Comparison of ENCODE assay signal across 21 cellular contexts in genomic region chr1:94183197-94183815, GRCh38. TPM values are rescaled to one million over a fixed set of nuclear protein-coding genes. Genes with fewer than 3 reads are reported as not detected.
DNase-seq lines count a peak whose midpoint lies in the region; ATAC-seq, FAIRE-seq and TF ChIP-seq lines count a peak whose summit lies in the region.
"Had no signal": no experiment of that assay in that cellular context is flagged by ENCODE, and none has a peak within 500 bp of the region (broad histone marks: within the 10 kb centered on the region; RNA-seq: fewer than 3 reads in every experiment).

No MANE protein-coding gene starts in this region.

- TF ChIP-seq CTCF in colonic mucosa (IDR thresholded peaks at IDR 0.05), result no peak

- intact Hi-C loops in Right ventricle myocardium inferior (cut with DNase I), result no loop called here
- intact Hi-C loops in cardiac septum (cut with DNase I), result loop anchor here (5.0 kb wide), 1 partner anchor 54 kb away; the partner anchor contains the start of gene ARHGAP29
- intact Hi-C loops in Right ventricle myocardium superior (cut with DNase I), result loop anchor here (10.0 kb wide), 1 partner anchor 119 kb away; no protein-coding TSS in a partner anchor
- intact Hi-C loops in colonic mucosa (cut with DNase I), result no loop called here

- no peak overlapping the region for H3K9ac ChIP-seq in colonic mucosa (ENCODE audit: low read depth in 2 of 2, low read length in 2 of 2)
- H3K9ac ChIP-seq: GM23248 had no signal

- no peaks in the 10 kb centered on the region for H3K27me3 ChIP-seq in colonic mucosa

- H3K36me3 ChIP-seq in colonic mucosa, result no peaks in the 10 kb centered on the region

- no peak overlapping the region for H3K4me3 ChIP-seq in colonic mucosa
- H3K4me3 ChIP-seq: A549, GM12878, GM23248, SK-N-MC had no signal

- H3K9me3 ChIP-seq in colonic mucosa, result no peaks in the 10 kb centered on the region
- H3K9me3 ChIP-seq: A549, Caco-2 had no signal

- no peak overlapping the region for H3K27ac ChIP-seq in colonic mucosa
- H3K27ac ChIP-seq: A549, GM23248, SK-N-MC had no signal

- DNase-seq in Right ventricle myocardium inferior (ENCODE audit: missing footprints) (no peak), cardiac septum (ENCODE audit: low spot score) (no peak), Right ventricle myocardium superior (no peak), colonic mucosa (no peak)
- no peak for DNase-seq in activated CD4-positive, alpha-beta T cell treated with anti-CD3 and anti-CD28 coated beads, Interleukin-2, amount 50 U/mL, for 4 hours
- DNase-seq: Caco-2; CD4-positive, alpha-beta T cell; DMS153; GM23248; HCEC 1CT; NCI-H1105; NCI-H2081 treated with DMSO at 0.1 percent for 48 hours; NCI-H2227 treated with DMSO at 0.1 percent for 48 hours; NCI-H510A treated with DMSO at 0.1 percent for 48 hours; NCI-H774 had no signal

- FAIRE-seq in islet of Langerhans (lab: Jason Lieb, UNC), result peak; percentile 41
- FAIRE-seq: A549, GM12878, GM19239 had no signal

- peak; percentile 66 for ATAC-seq in Right ventricle myocardium inferior
- peak; percentile 77 for ATAC-seq in Right ventricle myocardium superior (ENCODE audit: poor library complexity)
- no peak for ATAC-seq in HG02885 (IDR thresholded peaks at IDR 0.05; ENCODE audit: poor library complexity, unreplicated experiment)
- ATAC-seq: A549, GM12878 had no signal

- H3K4me1 ChIP-seq in colonic mucosa, result no peaks in the 10 kb centered on the region
- H3K4me1 ChIP-seq: A549, Caco-2 had no signal

RNA-seq across cellular contexts. Expression of gene ARHGAP29, which starts 54.1 kb away (rescaled TPM):
- total RNA-seq in Right ventricle myocardium inferior (27.5 TPM), cardiac septum (25.5 TPM), Right ventricle myocardium superior (27.5 TPM), colonic mucosa (1 to 10 TPM; 2.5 to 8.6 TPM)
- total RNA-seq: CD4-positive, alpha-beta T cell had no signal

Comparison
In these comparisons a context has a peak if more than half of its experiments do, and no peak if none do; other contexts are left out.
1. intact Hi-C loops: an anchor here in cardiac septum (5.0 kb wide) and Right ventricle myocardium superior (10.0 kb wide); none called in Right ventricle myocardium inferior and colonic mucosa.